ENCODE assay signal across 9 cellular contexts in genomic region chr12:55720894-55721444, GRCh38. TPM values are rescaled to one million over a fixed set of nuclear protein-coding genes. Genes with fewer than 3 reads are reported as not detected.
A peak's percentile ranks its signal among the peaks of the same experiment; 100 is the strongest.
DNase-seq lines count a peak whose midpoint lies in the region; ATAC-seq, FAIRE-seq and TF ChIP-seq lines count a peak whose summit lies in the region.
"Had no signal": no experiment of that assay in that cellular context is flagged by ENCODE, and none has a peak within 500 bp of the region (broad histone marks: within the 10 kb centered on the region; RNA-seq: fewer than 3 reads in every experiment).

No MANE protein-coding gene starts in this region.

- H3K4me3 ChIP-seq in LNCaP clone FGC (ENCODE audit: low read depth, low read length) = no peak overlapping the region
- no peak overlapping the region for H3K4me3 ChIP-seq in hepatocyte
- H3K4me3 ChIP-seq in small intestine (ENCODE audit: low read depth in 1 of 2, low read length in 2 of 2) = peak overlapping the region in 1 of 2 donors; percentile 28
- H3K4me3 ChIP-seq: SK-N-MC had no signal

- H2AFZ ChIP-seq in hepatocyte = no peak overlapping the region

- peak; percentile 93 for DNase-seq in DMS 273 treated with DMSO at 0.1 percent for 48 hours (lab: John Stamatoyannopoulos, UW)
- DNase-seq in LNCaP clone FGC (ENCODE audit: low read depth) = no peak
- DNase-seq in anterior cingulate cortex (lab: John Stamatoyannopoulos, UW) = peak in 50 of 58 donors; percentile 12 to 82 (median 54)
- DNase-seq in hepatocyte (ENCODE audit: low spot score) = peak; percentile 74
- peak; percentile 81 for DNase-seq in small intestine
- DNase-seq in stimulated activated naive CD8-positive, alpha-beta T cell treated with anti-CD3 and anti-CD28 coated beads, Interleukin-15, Interleukin-2, amounts not matched to agents 100 U/mL and 50 U/mL, for 24 hours = no peak
- DNase-seq in NCI-H2081 treated with DMSO at 0.1 percent for 48 hours (lab: John Stamatoyannopoulos, UW) = no peak

- 50% methylated on average over 9 of the region's 9 CpGs for WGBS in hepatocyte (ENCODE audit: low lambda C conversion rate, missing lambda C conversion rate)
- WGBS in small intestine, 3 donors = 17 to 34% (median 26%) methylated on average over 9 of the region's 9 CpGs

- no peaks in the 10 kb centered on the region for H3K27me3 ChIP-seq in hepatocyte
- no peaks in the 10 kb centered on the region for H3K27me3 ChIP-seq in small intestine (ENCODE audit: control insufficient read depth in 2 of 2, insufficient read depth in 2 of 2, low read length in 2 of 2)

- ATAC-seq in stimulated activated naive CD8-positive, alpha-beta T cell treated with anti-CD3 and anti-CD28 coated beads, Interleukin-15, Interleukin-2, amounts not matched to agents 100 U/mL and 50 U/mL, for 24 hours = no peak
- ATAC-seq in GM21529 (IDR thresholded peaks at IDR 0.05; ENCODE audit: unreplicated experiment) = no peak

- peaks cover 40% of the 10 kb centered on the region for H3K79me2 ChIP-seq in hepatocyte

- H3K9me2 ChIP-seq in hepatocyte (replicated peaks; ENCODE audit: insufficient read depth) = no peaks in the 10 kb centered on the region

- H4K20me1 ChIP-seq in hepatocyte (ENCODE audit: insufficient read depth, poor library complexity, severe bottlenecking) = peaks cover 3% of the 10 kb centered on the region

- H3K4me1 ChIP-seq in hepatocyte (ENCODE audit: insufficient read depth) = peaks cover 25% of the 10 kb centered on the region
- peaks cover 6 to 8% of the 10 kb centered on the region in 2 donors for H3K4me1 ChIP-seq in small intestine (ENCODE audit: control insufficient read depth in 2 of 2, insufficient read depth in 1 of 2, low read depth in 1 of 2, low read length in 1 of 2)

- TF ChIP-seq CTCF in LNCaP clone FGC (IDR thresholded peaks at IDR 0.05; ENCODE audit: control insufficient read depth, extremely low read depth, insufficient read depth) (peak; percentile 85), hepatocyte (IDR thresholded peaks at IDR 0.05; ENCODE audit: poor library complexity) (peak; percentile 50)

- no peaks in the 10 kb centered on the region for H3K36me3 ChIP-seq in hepatocyte (replicated peaks; ENCODE audit: insufficient read depth, low read depth)
- peaks cover 5 to 9% of the 10 kb centered on the region in 2 donors for H3K36me3 ChIP-seq in small intestine (ENCODE audit: control insufficient read depth in 2 of 2, insufficient read depth in 2 of 2, low read length in 2 of 2)

- H3K4me2 ChIP-seq in hepatocyte = peak overlapping the region; percentile 73

- H3K9me3 ChIP-seq in hepatocyte (ENCODE audit: low read depth) = no peaks in the 10 kb centered on the region
- no peaks in the 10 kb centered on the region for H3K9me3 ChIP-seq in small intestine (ENCODE audit: control insufficient read depth, low read depth)

- FAIRE-seq in small intestine (lab: Jason Lieb, UNC) = no peak

- peak overlapping the region; percentile 95 for H3K27ac ChIP-seq in hepatocyte
- H3K27ac ChIP-seq in small intestine (ENCODE audit: low read depth in 1 of 2, low read length in 1 of 2) = peak overlapping the region; percentile 84 to 91
- H3K27ac ChIP-seq: SK-N-MC had no signal

RNA-seq across cellular contexts. Expression of gene RDH5, which starts 0.8 kb away (rescaled TPM):
- 36.2 and 48.7 TPM in 2 replicates for total RNA-seq in hepatocyte
- polyA plus RNA-seq in hepatocyte (38.0 and 43.7 TPM in 2 replicates), small intestine (10 to 100 TPM; 19.2 to 79.8 (median 44.0) TPM)

RNA-seq across cellular contexts. Expression of gene BLOC1S1, which starts 5.1 kb away (rescaled TPM):
- 159 and 177 TPM in 2 replicates for total RNA-seq in hepatocyte
- polyA plus RNA-seq in hepatocyte (227 and 236 TPM in 2 replicates), small intestine (100 to 1,000 TPM; 291 to 688 (median 576) TPM)

RNA-seq across cellular contexts. Expression of gene CD63, which starts 7.8 kb away (rescaled TPM):
- 1,401 and 1,504 TPM in 2 replicates for total RNA-seq in hepatocyte
- polyA plus RNA-seq in hepatocyte (2,624 and 2,749 TPM in 2 replicates), small intestine (100 to 1,000 TPM; 561 to 710 (median 694) TPM)

RNA-seq across cellular contexts. Expression of gene ITGA7, which starts 13.3 kb away (rescaled TPM):
- total RNA-seq in hepatocyte = 13.0 and 15.2 TPM in 2 replicates
- polyA plus RNA-seq in hepatocyte (18.9 and 22.8 TPM in 2 replicates), small intestine (10 to 100 TPM in 2 of 3 donors, 1 to 10 TPM in 1; 6.3 to 81.6 (median 24.4) TPM)

RNA-seq across cellular contexts. Expression of gene GDF11, which starts 22.0 kb away (rescaled TPM):
- 7.9 and 10.8 TPM in 2 replicates for total RNA-seq in hepatocyte
- polyA plus RNA-seq in hepatocyte (3.7 and 4.1 TPM in 2 replicates), small intestine (1 to 10 TPM in 2 of 3 donors, under 1 TPM in 1; 0.22 to 2.7 (median 2.2) TPM)

Comparison
In these comparisons a context has a peak if more than half of its experiments do, and no peak if none do; other contexts are left out.
1. DNase-seq: peak in DMS 273 treated with DMSO at 0.1 percent for 48 hours (single experiment), anterior cingulate cortex (50 of 58), hepatocyte (single experiment) and small intestine (single experiment); none in LNCaP clone FGC (single experiment), stimulated activated naive CD8-positive, alpha-beta T cell treated with anti-CD3 and anti-CD28 coated beads, Interleukin-15, Interleukin-2, amounts not matched to agents 100 U/mL and 50 U/mL, for 24 hours (single experiment) and NCI-H2081 treated with DMSO at 0.1 percent for 48 hours (single experiment).